Comparison of ENCODE assay signal across 25 cellular contexts in genomic region chr20:44570369-44570768, GRCh38. TPM values are rescaled to one million over a fixed set of nuclear protein-coding genes. Genes with fewer than 3 reads are reported as not detected.
DNase-seq lines count a peak whose midpoint lies in the region; ATAC-seq, FAIRE-seq and TF ChIP-seq lines count a peak whose summit lies in the region.
"Had no signal": no experiment of that assay in that cellular context is flagged by ENCODE, and none has a peak within 500 bp of the region (broad histone marks: within the 10 kb centered on the region; RNA-seq: fewer than 3 reads in every experiment).

No MANE protein-coding gene starts in this region.

- DNase-seq in A549 (ENCODE audit: low read depth in 1 of 2, low spot score in 1 of 2) (no peak), HFFc6 (no peak), OCI-LY7 (ENCODE audit: low spot score) (no peak), mesendoderm (no peak), NK-92 (lab: John Stamatoyannopoulos, UW; ENCODE audit: unreplicated experiment) (no peak), SHP77 (lab: John Stamatoyannopoulos, UW) (no peak), hepatic stellate cell (ENCODE audit: low spot score) (no peak)
- DNase-seq: CD4-positive, CD25-positive, alpha-beta regulatory T cell; DMS79; GF-D8; GOT3; KG1; NCI-H1048; NCI-H1417; NCI-H1694; NCI-H2029 treated with DMSO at 0.1 percent for 48 hours; NCI-H69; PC-9; Right ventricle myocardium superior; RPMI8226; T-helper 1 cell had no signal

- no peaks in the 10 kb centered on the region for H3K36me3 ChIP-seq in OCI-LY7 (ENCODE audit: insufficient read depth, low read length)
- no peaks in the 10 kb centered on the region for H3K36me3 ChIP-seq in mesendoderm (ENCODE audit: control insufficient read depth, insufficient read depth, low read length)
- H3K36me3 ChIP-seq: BLaER1, HAP-1 had no signal

- no peak for FAIRE-seq in A549 (lab: Jason Lieb, UNC)
- FAIRE-seq: GM12891 had no signal

- WGBS in A549 (ENCODE audit: missing lambda C conversion rate): 86% methylated on average over 1 of the region's 1 CpG
- no CpG with 5 or more reads among the region's 1 CpG for WGBS in mesendoderm (ENCODE audit: extremely low coverage, insufficient coverage, low lambda C conversion rate)

- H3K79me1 ChIP-seq in mesendoderm (ENCODE audit: low read length): peaks cover 3% of the 10 kb centered on the region

- H3K4me2 ChIP-seq in A549 (no peak overlapping the region), OCI-LY7 (ENCODE audit: low read length) (no peak overlapping the region), mesendoderm (ENCODE audit: low read length) (no peak overlapping the region)
- H3K4me2 ChIP-seq: BLaER1, PC-9 had no signal

- H3K4me3 ChIP-seq in A549 (no peak overlapping the region), OCI-LY7 (ENCODE audit: low read depth, low read length, poor library complexity, severe bottlenecking) (no peak overlapping the region), mesendoderm (ENCODE audit: low read length) (no peak overlapping the region)
- H3K4me3 ChIP-seq: BLaER1, HAP-1, PC-9 had no signal

- H3K9me3 ChIP-seq in A549 (no peaks in the 10 kb centered on the region), OCI-LY7 (ENCODE audit: low read length) (no peaks in the 10 kb centered on the region)
- H3K9me3 ChIP-seq: BLaER1, HAP-1 had no signal

- peak overlapping the region; percentile 14; the same call in 1 of the 2 replicates for H3K27ac Mint-ChIP-seq in HFFc6
- H3K27ac Mint-ChIP-seq: CD4-positive, CD25-positive, alpha-beta regulatory T cell had no signal

- H3K4ac ChIP-seq in mesendoderm (ENCODE audit: low read depth, low read length): no peak overlapping the region

- peak overlapping the region; percentile 23 for H2BK5ac ChIP-seq in mesendoderm (ENCODE audit: low read length)

- no peak for TF ChIP-seq RAD21 in A549 (conservative IDR thresholded peaks at IDR 0.05 in 1 of 2, IDR thresholded peaks at IDR 0.05 in 1 of 2)

- no peak overlapping the region for H2BK120ac ChIP-seq in mesendoderm (ENCODE audit: low read depth, low read length)

- ATAC-seq in A549 (no peak), HG03354 (IDR thresholded peaks at IDR 0.05; ENCODE audit: poor library complexity, severe bottlenecking, unreplicated experiment) (no peak)

- no peak overlapping the region for H3K4me3 Mint-ChIP-seq in HFFc6

- no peak overlapping the region for H2BK15ac ChIP-seq in mesendoderm (replicated peaks; ENCODE audit: low read depth)

- no peak for TF ChIP-seq POLR2A in A549 (IDR thresholded peaks at IDR 0.05; ENCODE audit: low read length)

- H3K9me3 Mint-ChIP-seq in HFFc6: no peaks in the 10 kb centered on the region
- H3K9me3 Mint-ChIP-seq: CD4-positive, CD25-positive, alpha-beta regulatory T cell had no signal

- H3K18ac ChIP-seq in mesendoderm (ENCODE audit: low read length): no peak overlapping the region

- H3K9me2 ChIP-seq in OCI-LY7 (ENCODE audit: insufficient read depth, low read length): no peaks in the 10 kb centered on the region

- H3K27me3 Mint-ChIP-seq in HFFc6 (ENCODE audit: insufficient read depth): peaks cover 5% of the 10 kb centered on the region; the same call in 1 of the 2 replicates

- no peak overlapping the region for H3K23ac ChIP-seq in mesendoderm (ENCODE audit: low read length)

- no TSS peak for BruUV-seq in OCI-LY7 (replicated peaks; lab: Mats Ljungman, UMichigan)

- intact Hi-C loops in OCI-LY7 (cut with micrococcal nuclease; ENCODE audit: unreplicated experiment): no loop called here

- H3K27ac ChIP-seq in A549: no peak overlapping the region
- no peak overlapping the region for H3K27ac ChIP-seq in OCI-LY7 (ENCODE audit: low read depth, low read length, poor library complexity, severe bottlenecking)
- H3K27ac ChIP-seq in mesendoderm (ENCODE audit: low read depth, low read length): no peak overlapping the region
- H3K27ac ChIP-seq: BLaER1, PC-9 had no signal

- POLR2A ChIA-PET in A549 (lab: Yijun Ruan, JAX): no interaction called here
- POLR2A ChIA-PET in OCI-LY7 (lab: Charles Lee): interaction anchor here (1.2 to 1.5 kb wide), 2 partner anchors 16 to 49 kb away, joined by 3 to 4 read pairs; partner anchors contain the start of gene SERINC3

- H3K9ac ChIP-seq in mesendoderm (ENCODE audit: low read length): no peak overlapping the region
- H3K9ac ChIP-seq: BLaER1 had no signal

- H3K4me1 Mint-ChIP-seq in HFFc6 (ENCODE audit: low read depth): peaks cover 60% of the 10 kb centered on the region

- TF ChIP-seq CTCF in A549 (IDR thresholded peaks at IDR 0.05) (no peak), HFFc6 (IDR thresholded peaks at IDR 0.05) (no peak), OCI-LY7 (conservative IDR thresholded peaks at IDR 0.05; ENCODE audit: low read length) (peak; percentile 31; the same call in 1 of the 2 replicates)

- no peaks in the 10 kb centered on the region for H3K36me3 Mint-ChIP-seq in HFFc6 (ENCODE audit: low read depth)
- H3K36me3 Mint-ChIP-seq: CD4-positive, CD25-positive, alpha-beta regulatory T cell had no signal

- H4K20me1 ChIP-seq in OCI-LY7 (ENCODE audit: insufficient read depth, low read length): no peaks in the 10 kb centered on the region
- H4K20me1 ChIP-seq: BLaER1 had no signal

- H2AK5ac ChIP-seq in mesendoderm (ENCODE audit: low read length): no peak overlapping the region

- no peaks in the 10 kb centered on the region for H3K79me2 ChIP-seq in OCI-LY7 (ENCODE audit: insufficient read depth, low read depth, low read length)
- no peaks in the 10 kb centered on the region for H3K79me2 ChIP-seq in mesendoderm (ENCODE audit: control insufficient read depth, insufficient read depth, low read length)

- H4K8ac ChIP-seq in mesendoderm (ENCODE audit: low read depth, low read length): no peak overlapping the region

- H3K4me1 ChIP-seq in A549 (peaks cover 20% of the 10 kb centered on the region), OCI-LY7 (ENCODE audit: insufficient read depth, low read length, poor library complexity, severe bottlenecking) (peaks cover 33% of the 10 kb centered on the region), mesendoderm (ENCODE audit: control insufficient read depth, low read depth, low read length) (no peaks in the 10 kb centered on the region)
- H3K4me1 ChIP-seq: HAP-1 had no signal

- H4K5ac ChIP-seq in mesendoderm (ENCODE audit: low read length): no peak overlapping the region

- TF ChIP-seq EP300 in A549 (IDR thresholded peaks at IDR 0.05): no peak

- H2AFZ ChIP-seq in OCI-LY7 (ENCODE audit: low read length): no peak overlapping the region
- H2AFZ ChIP-seq: PC-9 had no signal

- H3K56ac ChIP-seq in mesendoderm (ENCODE audit: low read length): no peak overlapping the region

- CTCF ChIA-PET in A549 (lab: Yijun Ruan, JAX) (no interaction called here), OCI-LY7 (lab: Charles Lee; ENCODE audit: unreplicated experiment) (no interaction called here)

- no peaks in the 10 kb centered on the region for H3K27me3 ChIP-seq in mesendoderm (ENCODE audit: insufficient read depth, low read length, poor library complexity)
- H3K27me3 ChIP-seq: BLaER1 had no signal

TF ChIP-seq in A549, 52 proteins besides CTCF, POLR2A, EP300 and RAD21:
- TF ChIP-seq ATOH8 (CRISPR knock-in tag; IDR thresholded peaks at IDR 0.05; ENCODE audit: low read depth): no peak
- TF ChIP-seq HDAC2 (IDR thresholded peaks at IDR 0.05): peak; percentile 63; the same call in 1 of the 2 replicates
- TF ChIP-seq ZSCAN20 (CRISPR knock-in tag; IDR thresholded peaks at IDR 0.05): no peak
- no peak for TF ChIP-seq HOXB5 (CRISPR knock-in tag; IDR thresholded peaks at IDR 0.05)
- no peak for TF ChIP-seq JUNB (IDR thresholded peaks at IDR 0.05)
- no peak for TF ChIP-seq TP53 (CRISPR knock-in tag; IDR thresholded peaks at IDR 0.05)
- no peak for TF ChIP-seq FOXS1 (CRISPR knock-in tag; IDR thresholded peaks at IDR 0.05)
- TF ChIP-seq CHD4 (IDR thresholded peaks at IDR 0.05; ENCODE audit: borderline replicate concordance): no peak
- no peak for TF ChIP-seq NPAS2 (CRISPR knock-in tag; IDR thresholded peaks at IDR 0.05; ENCODE audit: borderline replicate concordance)
- TF ChIP-seq USF2 (IDR thresholded peaks at IDR 0.05): no peak
- TF ChIP-seq KDM1A (IDR thresholded peaks at IDR 0.05; ENCODE audit: low read depth): peak; percentile 55; the same call in 1 of the 2 replicates
TF ChIP-seq in A549: peak in this region for 2.

RNA-seq across cellular contexts. Expression of gene PKIG, which starts 12.0 kb away (rescaled TPM):
- polyA plus RNA-seq in A549 (2011; rRNA removed) (27.0 and 31.1 TPM in 2 replicates), A549 (2017; fragmentation: RNase III; extraction: RNeasy Plus Mini Kit Qiagen cat#74134 plus additional on column Dnase treatment) (22.6 to 24.1 TPM (median 24.0 TPM) in 3 replicates)
- polyA plus RNA-seq in A549 (2012; cell fraction: cytosol; rRNA removed): 34.3 and 35.9 TPM in 2 replicates
- polyA plus RNA-seq in A549 (2012; cell fraction: nucleus; rRNA removed): 16.3 and 17.5 TPM in 2 replicates
- polyA minus RNA-seq in A549 (2011; rRNA and poly(A)+ RNA removed): 17.5 and 21.1 TPM in 2 replicates
- 10 to 100 TPM; 35.5 to 57.6 (median 52.0) TPM for total RNA-seq in HFFc6 (2021; fragmentation: NEBNext Ultra II Directional; extraction: Animal tissue kit (Norgen Biotek cat#: 25700))
- 37.2 and 46.9 TPM in 2 replicates for total RNA-seq in OCI-LY7 (2014; rRNA removed; shearing (Covaris generic))
- total RNA-seq in OCI-LY7 (2022): 31.7 and 34.9 TPM in 2 replicates
- 49.6 TPM for polyA plus RNA-seq in mesendoderm (2013, experiment 1 of 2)
- 50.6 TPM for polyA plus RNA-seq in mesendoderm (2013, experiment 2 of 2)

RNA-seq across cellular contexts. Expression of gene SERINC3, which starts 48.5 kb away (rescaled TPM):
- polyA plus RNA-seq in A549 (2011; rRNA removed): 159 and 173 TPM in 2 replicates
- 64.4 and 79.5 TPM in 2 replicates for polyA plus RNA-seq in A549 (2012; cell fraction: cytosol; rRNA removed)
- polyA plus RNA-seq in A549 (2012; cell fraction: nucleus; rRNA removed): 63.6 and 65.8 TPM in 2 replicates
- 57.4 to 65.0 TPM (median 62.9 TPM) in 3 replicates for polyA plus RNA-seq in A549 (2017; fragmentation: RNase III; extraction: RNeasy Plus Mini Kit Qiagen cat#74134 plus additional on column Dnase treatment)
- polyA minus RNA-seq in A549 (2011; rRNA and poly(A)+ RNA removed): 246 and 308 TPM in 2 replicates
- total RNA-seq in HFFc6 (2021; fragmentation: NEBNext Ultra II Directional; extraction: Animal tissue kit (Norgen Biotek cat#: 25700)): 100 to 1,000 TPM; 161 to 219 (median 188) TPM
- 19.3 and 24.4 TPM in 2 replicates for total RNA-seq in OCI-LY7 (2014; rRNA removed; shearing (Covaris generic))
- 55.4 and 62.7 TPM in 2 replicates for total RNA-seq in OCI-LY7 (2022)
- 66.1 TPM for polyA plus RNA-seq in mesendoderm (2013, experiment 1 of 2)
- polyA plus RNA-seq in mesendoderm (2013, experiment 2 of 2): 66.8 TPM
